ENCODE assay signal across 8 cellular contexts in genomic region chr22:50293441-50294318, GRCh38. TPM values are rescaled to one million over a fixed set of nuclear protein-coding genes. Genes with fewer than 3 reads are reported as not detected.
A peak's percentile ranks its signal among the peaks of the same experiment; 100 is the strongest.
DNase-seq lines count a peak whose midpoint lies in the region; ATAC-seq and TF ChIP-seq lines count a peak whose summit lies in the region.

No MANE protein-coding gene starts in this region.

- H3K9me3 Mint-ChIP-seq in activated naive CD8-positive, alpha-beta T cell treated with anti-CD3 and anti-CD28 coated beads, Interleukin-2, amount 10 ng/mL, durations not matched to agents 7 days and 5 days: no peaks in the 10 kb centered on the region
- H3K9me3 Mint-ChIP-seq in activated T-helper 1 cell treated with anti-CD3 and anti-CD28 coated beads, Interleukin-12 subunit alpha, Interleukin-12 subunit beta, Interleukin-2, Interleukin-4 antibody, amounts not matched to agents 30 ng/mL and 10 ng/mL and 1 ng/mL, durations not matched to agents 14 hours and 24 hours and 36 hours: no peaks in the 10 kb centered on the region

- TF ChIP-seq EP300 in sigmoid colon (IDR thresholded peaks at IDR 0.05): no peak

- H3K4me3 ChIP-seq in HFF-Myc (replicated peaks; ENCODE audit: low read depth, low read length): peak overlapping the region; percentile 32
- H3K4me3 ChIP-seq in sigmoid colon: peak overlapping the region in 3 of 4 donors; percentile 25 to 38 (median 26)

- peaks cover under 1% of the 10 kb centered on the region for H3K27me3 Mint-ChIP-seq in activated naive CD8-positive, alpha-beta T cell treated with anti-CD3 and anti-CD28 coated beads, Interleukin-2, amount 10 ng/mL, durations not matched to agents 7 days and 5 days
- H3K27me3 Mint-ChIP-seq in activated T-helper 1 cell treated with anti-CD3 and anti-CD28 coated beads, Interleukin-12 subunit alpha, Interleukin-12 subunit beta, Interleukin-2, Interleukin-4 antibody, amounts not matched to agents 30 ng/mL and 10 ng/mL and 1 ng/mL, durations not matched to agents 14 hours and 24 hours and 36 hours (ENCODE audit: insufficient read depth): peaks cover 12% of the 10 kb centered on the region

- ATAC-seq in activated naive CD8-positive, alpha-beta T cell treated with anti-CD3 and anti-CD28 coated beads, Interleukin-2, amount 10 ng/mL, durations not matched to agents 7 days and 5 days (ENCODE audit: low read depth): peak; percentile 58
- ATAC-seq in left ventricle myocardium superior: peak; percentile 92
- no peak for ATAC-seq in HG02678 (IDR thresholded peaks at IDR 0.05; ENCODE audit: unreplicated experiment)
- no peak for ATAC-seq in HG03025 (IDR thresholded peaks at IDR 0.05; ENCODE audit: low FRiP score, unreplicated experiment)

- peaks cover 10 to 24% (median 19%) of the 10 kb centered on the region in 4 donors for H3K36me3 ChIP-seq in sigmoid colon

- TF ChIP-seq POLR2A in sigmoid colon (IDR thresholded peaks at IDR 0.05): no peak

- WGBS in sigmoid colon, 2 donors: 4 to 13% methylated on average over 42 of the region's 42 CpGs

- DNase-seq in HFF-Myc (ENCODE audit: extremely low read depth, low read depth) (no peak), left ventricle myocardium superior (peak; percentile 59), sigmoid colon (no peak), NCI-H69 (lab: John Stamatoyannopoulos, UW) (no peak)
- DNase-seq in activated naive CD8-positive, alpha-beta T cell treated with anti-CD3 and anti-CD28 coated beads, Interleukin-2, amount 10 ng/mL, durations not matched to agents 7 days and 5 days: peak; percentile 64
- DNase-seq in activated T-helper 1 cell treated with anti-CD3 and anti-CD28 coated beads, Interleukin-12 subunit alpha, Interleukin-12 subunit beta, Interleukin-2, Interleukin-4 antibody, amounts not matched to agents 30 ng/mL and 10 ng/mL and 1 ng/mL, durations not matched to agents 14 hours and 24 hours and 36 hours (ENCODE audit: low spot score): no peak

- H3K36me3 Mint-ChIP-seq in activated naive CD8-positive, alpha-beta T cell treated with anti-CD3 and anti-CD28 coated beads, Interleukin-2, amount 10 ng/mL, durations not matched to agents 7 days and 5 days: peaks cover 2% of the 10 kb centered on the region
- peaks cover 2% of the 10 kb centered on the region for H3K36me3 Mint-ChIP-seq in activated T-helper 1 cell treated with anti-CD3 and anti-CD28 coated beads, Interleukin-12 subunit alpha, Interleukin-12 subunit beta, Interleukin-2, Interleukin-4 antibody, amounts not matched to agents 30 ng/mL and 10 ng/mL and 1 ng/mL, durations not matched to agents 14 hours and 24 hours and 36 hours (ENCODE audit: low read depth)

- POLR2A ChIA-PET in activated naive CD8-positive, alpha-beta T cell treated with anti-CD3 and anti-CD28 coated beads, Interleukin-2, amount 10 ng/mL, durations not matched to agents 7 days and 5 days (lab: Charles Lee): interaction anchor here (0.5 to 3.7 kb wide), 13 partner anchors 11 to 289 kb away, joined by 3 to 51 read pairs (median 4); partner anchors contain the start of genes CHKB, DENND6B, HDAC10 and PLXNB2

- peak overlapping the region; percentile 71 for H3K4me3 Mint-ChIP-seq in activated naive CD8-positive, alpha-beta T cell treated with anti-CD3 and anti-CD28 coated beads, Interleukin-2, amount 10 ng/mL, durations not matched to agents 7 days and 5 days
- no peak overlapping the region for H3K4me3 Mint-ChIP-seq in activated T-helper 1 cell treated with anti-CD3 and anti-CD28 coated beads, Interleukin-12 subunit alpha, Interleukin-12 subunit beta, Interleukin-2, Interleukin-4 antibody, amounts not matched to agents 30 ng/mL and 10 ng/mL and 1 ng/mL, durations not matched to agents 14 hours and 24 hours and 36 hours

- H3K4me1 Mint-ChIP-seq in activated naive CD8-positive, alpha-beta T cell treated with anti-CD3 and anti-CD28 coated beads, Interleukin-2, amount 10 ng/mL, durations not matched to agents 7 days and 5 days: peaks cover 16% of the 10 kb centered on the region
- H3K4me1 Mint-ChIP-seq in activated T-helper 1 cell treated with anti-CD3 and anti-CD28 coated beads, Interleukin-12 subunit alpha, Interleukin-12 subunit beta, Interleukin-2, Interleukin-4 antibody, amounts not matched to agents 30 ng/mL and 10 ng/mL and 1 ng/mL, durations not matched to agents 14 hours and 24 hours and 36 hours (ENCODE audit: low read depth): peaks cover 6% of the 10 kb centered on the region

- H3K27me3 ChIP-seq in sigmoid colon: no peaks in the 10 kb centered on the region

- intact Hi-C loops in left ventricle myocardium superior (cut with micrococcal nuclease) (no loop called here), sigmoid colon (cut with DNase I) (loop anchor here (5.0 kb wide), 1 partner anchor 34 kb away; the partner anchor contains the start of gene DENND6B)
- intact Hi-C loops in activated T-helper 1 cell treated with anti-CD3 and anti-CD28 coated beads, Interleukin-12 subunit alpha, Interleukin-12 subunit beta, Interleukin-2, Interleukin-4 antibody, amounts not matched to agents 30 ng/mL and 10 ng/mL and 1 ng/mL, durations not matched to agents 14 hours and 24 hours and 36 hours (cut with micrococcal nuclease): no loop called here

- TF ChIP-seq CTCF in HFF-Myc (IDR thresholded peaks at IDR 0.05; ENCODE audit: low read depth, low read length, missing control alignments) (no peak), sigmoid colon (IDR thresholded peaks at IDR 0.05) (no peak)

- peaks cover 0 to 65% (median 54%) of the 10 kb centered on the region in 4 donors for H3K4me1 ChIP-seq in sigmoid colon

- peak overlapping the region; percentile 78 for H3K27ac Mint-ChIP-seq in activated naive CD8-positive, alpha-beta T cell treated with anti-CD3 and anti-CD28 coated beads, Interleukin-2, amount 10 ng/mL, durations not matched to agents 7 days and 5 days
- H3K27ac Mint-ChIP-seq in activated T-helper 1 cell treated with anti-CD3 and anti-CD28 coated beads, Interleukin-12 subunit alpha, Interleukin-12 subunit beta, Interleukin-2, Interleukin-4 antibody, amounts not matched to agents 30 ng/mL and 10 ng/mL and 1 ng/mL, durations not matched to agents 14 hours and 24 hours and 36 hours: no peak overlapping the region

- H3K9me3 ChIP-seq in sigmoid colon: no peaks in the 10 kb centered on the region

- peak overlapping the region; percentile 80 to 86 (median 84) for H3K27ac ChIP-seq in sigmoid colon

RNA-seq across cellular contexts. Expression of gene PLXNB2, which starts 13.8 kb away (rescaled TPM):
- total RNA-seq in activated naive CD8-positive, alpha-beta T cell treated with anti-CD3 and anti-CD28 coated beads, Interleukin-2, amount 10 ng/mL, durations not matched to agents 7 days and 5 days: 10 to 100 TPM; 43.0 to 45.8 TPM
- total RNA-seq in left ventricle myocardium superior (81.7 TPM), sigmoid colon (100 to 1,000 TPM in 1 of 4 donors, 10 to 100 TPM in 3; 60.4 to 150 (median 68.7) TPM)
- 100 to 1,000 TPM in 1 of 3 donors, 10 to 100 TPM in 2; 18.6 to 142 (median 35.8) TPM for polyA plus RNA-seq in sigmoid colon
- total RNA-seq in activated T-helper 1 cell treated with anti-CD3 and anti-CD28 coated beads, Interleukin-12 subunit alpha, Interleukin-12 subunit beta, Interleukin-2, Interleukin-4 antibody, amounts not matched to agents 30 ng/mL and 10 ng/mL and 1 ng/mL, durations not matched to agents 14 hours and 24 hours and 36 hours: 8.9 and 10.2 TPM in 2 replicates

RNA-seq across cellular contexts. Expression of gene MAPK11, which starts 23.5 kb away (rescaled TPM):
- 1 to 10 TPM; 7.9 to 8.5 TPM for total RNA-seq in activated naive CD8-positive, alpha-beta T cell treated with anti-CD3 and anti-CD28 coated beads, Interleukin-2, amount 10 ng/mL, durations not matched to agents 7 days and 5 days
- total RNA-seq in left ventricle myocardium superior (9.1 TPM), sigmoid colon (1 to 10 TPM in 3 of 4 donors, under 1 TPM in 1; 0.82 to 6.6 (median 4.5) TPM)
- 1 to 10 TPM in 2 of 3 donors, under 1 TPM in 1; 0.23 to 7.3 (median 1.2) TPM for polyA plus RNA-seq in sigmoid colon
- 24.6 and 28.9 TPM in 2 replicates for total RNA-seq in activated T-helper 1 cell treated with anti-CD3 and anti-CD28 coated beads, Interleukin-12 subunit alpha, Interleukin-12 subunit beta, Interleukin-2, Interleukin-4 antibody, amounts not matched to agents 30 ng/mL and 10 ng/mL and 1 ng/mL, durations not matched to agents 14 hours and 24 hours and 36 hours

RNA-seq across cellular contexts. Expression of gene MAPK12, which starts 32.2 kb away (rescaled TPM):
- 1 to 10 TPM; 3.1 to 3.6 TPM for total RNA-seq in activated naive CD8-positive, alpha-beta T cell treated with anti-CD3 and anti-CD28 coated beads, Interleukin-2, amount 10 ng/mL, durations not matched to agents 7 days and 5 days
- total RNA-seq in left ventricle myocardium superior (15.8 TPM), sigmoid colon (1 to 10 TPM; 2.5 to 10.0 (median 6.7) TPM)
- polyA plus RNA-seq in sigmoid colon: 1 to 10 TPM in 2 of 3 donors, under 1 TPM in 1; 0.60 to 6.0 (median 2.1) TPM
- total RNA-seq in activated T-helper 1 cell treated with anti-CD3 and anti-CD28 coated beads, Interleukin-12 subunit alpha, Interleukin-12 subunit beta, Interleukin-2, Interleukin-4 antibody, amounts not matched to agents 30 ng/mL and 10 ng/mL and 1 ng/mL, durations not matched to agents 14 hours and 24 hours and 36 hours: 15.1 and 19.0 TPM in 2 replicates

RNA-seq across cellular contexts. Expression of gene DENND6B, which starts 33.1 kb away (rescaled TPM):
- total RNA-seq in activated naive CD8-positive, alpha-beta T cell treated with anti-CD3 and anti-CD28 coated beads, Interleukin-2, amount 10 ng/mL, durations not matched to agents 7 days and 5 days: 1 to 10 TPM; 8.8 to 9.5 TPM
- total RNA-seq in left ventricle myocardium superior (1.4 TPM), sigmoid colon (1 to 10 TPM; 2.1 to 7.2 (median 2.8) TPM)
- polyA plus RNA-seq in sigmoid colon: 1 to 10 TPM in 2 of 3 donors, under 1 TPM in 1; 0.69 to 4.4 (median 1.2) TPM
- total RNA-seq in activated T-helper 1 cell treated with anti-CD3 and anti-CD28 coated beads, Interleukin-12 subunit alpha, Interleukin-12 subunit beta, Interleukin-2, Interleukin-4 antibody, amounts not matched to agents 30 ng/mL and 10 ng/mL and 1 ng/mL, durations not matched to agents 14 hours and 24 hours and 36 hours: 1.7 and 2.2 TPM in 2 replicates

RNA-seq across cellular contexts. Expression of gene HDAC10, which starts 42.6 kb away (rescaled TPM):
- total RNA-seq in activated naive CD8-positive, alpha-beta T cell treated with anti-CD3 and anti-CD28 coated beads, Interleukin-2, amount 10 ng/mL, durations not matched to agents 7 days and 5 days: 100 to 1,000 TPM in 1 of 2 experiments, 10 to 100 TPM in 1; 99.1 to 111 TPM
- 12.7 TPM for total RNA-seq in left ventricle myocardium superior
- 10 to 100 TPM in 3 of 4 donors, 1 to 10 TPM in 1; 7.2 to 47.4 (median 14.9) TPM for total RNA-seq in sigmoid colon
- polyA plus RNA-seq in sigmoid colon: 10 to 100 TPM in 2 of 3 donors, 1 to 10 TPM in 1; 8.8 to 45.9 (median 12.0) TPM
- total RNA-seq in activated T-helper 1 cell treated with anti-CD3 and anti-CD28 coated beads, Interleukin-12 subunit alpha, Interleukin-12 subunit beta, Interleukin-2, Interleukin-4 antibody, amounts not matched to agents 30 ng/mL and 10 ng/mL and 1 ng/mL, durations not matched to agents 14 hours and 24 hours and 36 hours: 67.4 and 68.1 TPM in 2 replicates

Comparison
In these comparisons a context has a peak if more than half of its experiments do, and no peak if none do; other contexts are left out.
1. DNase-seq: peak in activated naive CD8-positive, alpha-beta T cell treated with anti-CD3 and anti-CD28 coated beads, Interleukin-2, amount 10 ng/mL, durations not matched to agents 7 days and 5 days (single experiment) and left ventricle myocardium superior (single experiment); none in HFF-Myc (single experiment), sigmoid colon (single experiment), NCI-H69 (single experiment) and activated T-helper 1 cell treated with anti-CD3 and anti-CD28 coated beads, Interleukin-12 subunit alpha, Interleukin-12 subunit beta, Interleukin-2, Interleukin-4 antibody, amounts not matched to agents 30 ng/mL and 10 ng/mL and 1 ng/mL, durations not matched to agents 14 hours and 24 hours and 36 hours (single experiment).
2. ATAC-seq: peak in activated naive CD8-positive, alpha-beta T cell treated with anti-CD3 and anti-CD28 coated beads, Interleukin-2, amount 10 ng/mL, durations not matched to agents 7 days and 5 days (single experiment) and left ventricle myocardium superior (single experiment); none in HG02678 (single experiment) and HG03025 (single experiment).